8 cellular contexts compared by ENCODE assay signal in the genomic region with DNA sequence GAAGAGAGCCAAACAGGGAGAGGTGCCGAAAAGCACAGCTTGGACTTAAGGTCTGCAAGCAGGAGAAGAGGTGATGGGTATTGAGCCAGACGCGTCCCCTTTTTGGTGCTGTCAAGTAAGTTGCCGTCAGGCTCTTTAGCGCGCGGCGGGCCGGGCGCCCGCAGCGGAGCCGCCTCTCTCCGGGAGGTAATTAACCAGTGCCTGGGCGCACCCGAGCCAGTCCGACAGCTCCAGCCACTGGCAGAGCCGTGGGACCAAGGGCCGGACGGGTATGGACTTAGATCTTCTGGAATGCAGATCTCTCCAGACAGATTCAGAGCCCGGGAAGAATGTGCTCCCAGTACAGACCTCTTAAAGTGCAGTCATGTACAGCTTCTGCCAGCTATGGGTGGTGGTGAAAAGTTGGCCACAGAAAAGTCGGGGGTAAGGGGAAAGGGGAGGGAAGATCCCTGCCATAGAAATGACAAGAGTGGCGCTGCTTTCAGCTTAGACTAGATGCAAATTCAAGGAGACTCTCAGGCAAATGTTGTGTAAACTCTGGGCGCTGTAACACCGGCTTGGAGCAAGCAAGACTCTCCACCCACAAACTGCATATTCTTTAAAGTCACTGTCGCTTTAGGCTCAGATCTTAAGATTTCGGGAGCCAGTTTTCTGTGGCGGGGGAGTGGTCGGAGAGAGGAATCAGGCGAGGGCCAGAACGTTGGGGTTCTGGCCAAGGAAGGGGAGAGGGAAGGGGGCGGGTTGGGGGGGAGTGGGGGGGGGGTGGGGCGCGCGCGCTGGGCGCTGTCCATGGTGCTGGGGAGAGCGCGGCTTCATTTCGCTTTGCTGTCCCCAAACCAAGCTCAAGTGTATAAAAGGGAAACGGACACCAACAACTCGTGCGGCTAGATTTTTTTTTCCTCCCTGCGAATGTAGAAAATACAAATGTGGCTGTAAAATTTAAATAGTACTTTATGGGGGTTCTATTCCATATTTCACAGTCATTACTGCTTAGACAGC. TPM values are rescaled to one million over a fixed set of nuclear protein-coding genes. Genes with fewer than 3 reads are reported as not detected.
DNase-seq lines count a peak whose midpoint lies in the region; ATAC-seq and TF ChIP-seq lines count a peak whose summit lies in the region.

No MANE protein-coding gene starts in this region.

- no peak for TF ChIP-seq CTCF in epithelial cell of esophagus (IDR thresholded peaks at IDR 0.05; ENCODE audit: insufficient read depth, low read depth, low read length, missing control alignments)
- TF ChIP-seq CTCF in omental fat pad (IDR thresholded peaks at IDR 0.05), result no peak

- peak; percentile 41 for ATAC-seq in omental fat pad (ENCODE audit: low FRiP score)
- ATAC-seq in GM19023 (IDR thresholded peaks at IDR 0.05; ENCODE audit: unreplicated experiment), result no peak
- no peak for ATAC-seq in HG02973 (IDR thresholded peaks at IDR 0.05; ENCODE audit: unreplicated experiment)

- no peak overlapping the region for H3K4me3 ChIP-seq in epithelial cell of esophagus (ENCODE audit: low read length)

- DNase-seq in DMS79 treated with DMSO at 0.1 percent for 48 hours (lab: John Stamatoyannopoulos, UW) (peak; percentile 37), DMS79 (lab: John Stamatoyannopoulos, UW) (no peak), NCI-H526 (lab: John Stamatoyannopoulos, UW) (peak; percentile 46 to 77), epithelial cell of esophagus (ENCODE audit: low read depth) (peak; percentile 18), omental fat pad (ENCODE audit: low spot score) (no peak), GM19238 (ENCODE audit: insufficient read length, low spot score) (no peak)

RNA-seq across cellular contexts. Expression of gene NR2F1, which starts 29.2 kb away (rescaled TPM):
- 100 to 1,000 TPM in 1 of 4 donors, 10 to 100 TPM in 3; 15.6 to 117 (median 68.3) TPM for total RNA-seq in omental fat pad

RNA-seq across cellular contexts. Expression of gene NR2F1-AS1, which starts 31.2 kb away (rescaled TPM):
- total RNA-seq in omental fat pad, result 10 to 100 TPM; 17.3 to 31.0 (median 22.9) TPM

Comparison
In these comparisons a context has a peak if more than half of its experiments do, and no peak if none do; other contexts are left out.
1. DNase-seq: peak in DMS79 treated with DMSO at 0.1 percent for 48 hours (single experiment), NCI-H526 (2 of 2) and epithelial cell of esophagus (single experiment); none in DMS79 (single experiment), omental fat pad (single experiment) and GM19238 (single experiment).